In the genomic region with DNA sequence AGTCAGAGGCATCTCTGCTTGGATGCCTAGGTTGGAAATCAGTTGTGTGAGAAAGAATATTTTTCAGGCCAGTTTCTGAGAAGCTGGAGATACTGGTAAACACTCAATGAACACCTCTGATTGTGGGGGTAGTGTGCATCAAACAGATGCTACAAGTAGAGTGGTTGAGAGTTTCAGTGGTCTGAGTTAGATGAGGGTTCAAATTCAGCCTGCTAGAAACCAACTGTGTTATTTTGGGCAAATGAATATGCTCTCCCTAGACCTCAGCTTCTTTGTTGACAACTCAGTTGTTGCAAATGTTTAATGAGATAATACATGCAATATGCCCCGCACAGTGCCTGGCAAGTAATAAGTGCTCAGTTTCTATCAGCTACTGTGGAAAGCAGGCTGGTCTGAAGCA, we compare ENCODE assay signal across 6 cellular contexts. TPM values are rescaled to one million over a fixed set of nuclear protein-coding genes. Genes with fewer than 3 reads are reported as not detected.
"Had no signal": no experiment of that assay in that cellular context is flagged by ENCODE, and none has a peak within 500 bp of the region (broad histone marks: within the 10 kb centered on the region; RNA-seq: fewer than 3 reads in every experiment).

No MANE protein-coding gene starts in this region.

- H3K4me1 Mint-ChIP-seq: GM23338, H9 had no signal

- H3K9me3 Mint-ChIP-seq: GM23338, H9 had no signal

- H3K4me3 ChIP-seq: GM23338, K562 had no signal

- DNase-seq: H9, HCEC 1CT, IMR-90 had no signal

- H3K27ac Mint-ChIP-seq: GM23338, H9 had no signal

- H3K4me2 ChIP-seq: GM23338 had no signal

- ATAC-seq: GM23338, K562 had no signal

- H2AFZ ChIP-seq: GM23338 had no signal

- H3K4me3 Mint-ChIP-seq: GM23338, H9 had no signal

RNA-seq across cellular contexts. Expression of gene MAF, which starts 25.2 kb away (rescaled TPM):
- total RNA-seq: HT-29 had no signal
